Comparison of ENCODE assay signal across 9 cellular contexts in genomic region chr1:55217226-55217996, GRCh38. TPM values are rescaled to one million over a fixed set of nuclear protein-coding genes. Genes with fewer than 3 reads are reported as not detected.
DNase-seq lines count a peak whose midpoint lies in the region; ATAC-seq and TF ChIP-seq lines count a peak whose summit lies in the region.
"Had no signal": no experiment of that assay in that cellular context is flagged by ENCODE, and none has a peak within 500 bp of the region (broad histone marks: within the 10 kb centered on the region; RNA-seq: fewer than 3 reads in every experiment).

No MANE protein-coding gene starts in this region.

- H3K79me2 ChIP-seq in Loucy (ENCODE audit: insufficient read depth, low read length) = peaks cover 42% of the 10 kb centered on the region

- peaks cover 20% of the 10 kb centered on the region for H4K20me1 ChIP-seq in Loucy (ENCODE audit: insufficient read depth, low read length, poor library complexity, severe bottlenecking)

- H3K9me3 ChIP-seq in Loucy (ENCODE audit: insufficient read depth, low read depth, low read length) = no peaks in the 10 kb centered on the region

- H3K27me3 Mint-ChIP-seq in activated T-helper 1 cell treated with anti-CD3 and anti-CD28 coated beads, Interleukin-12 subunit alpha, Interleukin-12 subunit beta, Interleukin-2, Interleukin-4 antibody, amounts not matched to agents 30 ng/mL and 10 ng/mL and 1 ng/mL, durations not matched to agents 14 hours and 24 hours and 36 hours (ENCODE audit: insufficient read depth) = peaks cover 3% of the 10 kb centered on the region
- no peaks in the 10 kb centered on the region for H3K27me3 Mint-ChIP-seq in natural killer cell (ENCODE audit: low read depth in 2 of 2)

- peak overlapping the region; percentile 30 for H3K27ac Mint-ChIP-seq in activated T-helper 1 cell treated with anti-CD3 and anti-CD28 coated beads, Interleukin-12 subunit alpha, Interleukin-12 subunit beta, Interleukin-2, Interleukin-4 antibody, amounts not matched to agents 30 ng/mL and 10 ng/mL and 1 ng/mL, durations not matched to agents 14 hours and 24 hours and 36 hours
- H3K27ac Mint-ChIP-seq in natural killer cell = peak overlapping the region; percentile 98 to 99

- H3K36me3 ChIP-seq in Loucy (ENCODE audit: insufficient read depth, low read length) = no peaks in the 10 kb centered on the region

- peak overlapping the region; percentile 34; the same call in 1 of the 2 replicates for H2AFZ ChIP-seq in Loucy (ENCODE audit: low read length)

- no peaks in the 10 kb centered on the region for H3F3A ChIP-seq in Loucy (ENCODE audit: low read depth)

- H3K4me2 ChIP-seq in Loucy (ENCODE audit: low read depth, low read length, poor library complexity, severe bottlenecking) = peak overlapping the region; percentile 92
- H3K4me2 ChIP-seq: KMS-11 had no signal

- peaks cover 30% of the 10 kb centered on the region for H3K4me1 ChIP-seq in Loucy (ENCODE audit: insufficient read depth, low read length, poor library complexity, severe bottlenecking)

- intact Hi-C loops in activated T-helper 1 cell treated with anti-CD3 and anti-CD28 coated beads, Interleukin-12 subunit alpha, Interleukin-12 subunit beta, Interleukin-2, Interleukin-4 antibody, amounts not matched to agents 30 ng/mL and 10 ng/mL and 1 ng/mL, durations not matched to agents 14 hours and 24 hours and 36 hours (cut with micrococcal nuclease) = loop anchor here (2.0 to 5.0 kb wide), 2 partner anchors 40 to 501 kb away; no protein-coding TSS in a partner anchor
- intact Hi-C loops in natural killer cell (cut with micrococcal nuclease) = loop anchor here (5.0 kb wide), 1 partner anchor 60 kb away; no protein-coding TSS in a partner anchor

- TF ChIP-seq CTCF in Loucy (conservative IDR thresholded peaks at IDR 0.05; ENCODE audit: low read length) (no peak), natural killer cell (IDR thresholded peaks at IDR 0.05) (no peak), omental fat pad (IDR thresholded peaks at IDR 0.05) (no peak)

- peak in 2 of 3 donors; percentile 30 to 51 for ATAC-seq in natural killer cell
- ATAC-seq in HG02840 (IDR thresholded peaks at IDR 0.05; ENCODE audit: low FRiP score, unreplicated experiment) = no peak
- ATAC-seq in omental fat pad (ENCODE audit: low FRiP score) = no peak

- peak overlapping the region; percentile 96 for H3K4me3 ChIP-seq in Loucy (ENCODE audit: low read length, poor library complexity, severe bottlenecking)

- H3K27me3 ChIP-seq in Loucy (ENCODE audit: insufficient read depth, low read length, poor library complexity, severe bottlenecking) = no peaks in the 10 kb centered on the region

- no peak overlapping the region for H3K4me3 Mint-ChIP-seq in activated T-helper 1 cell treated with anti-CD3 and anti-CD28 coated beads, Interleukin-12 subunit alpha, Interleukin-12 subunit beta, Interleukin-2, Interleukin-4 antibody, amounts not matched to agents 30 ng/mL and 10 ng/mL and 1 ng/mL, durations not matched to agents 14 hours and 24 hours and 36 hours
- peak overlapping the region; percentile 97 for H3K4me3 Mint-ChIP-seq in natural killer cell

- DNase-seq in DMS153 treated with DMSO at 0.1 percent for 48 hours (lab: John Stamatoyannopoulos, UW; ENCODE audit: unreplicated experiment) = peak; percentile 41
- DNase-seq in activated T-helper 1 cell treated with anti-CD3 and anti-CD28 coated beads, Interleukin-12 subunit alpha, Interleukin-12 subunit beta, Interleukin-2, Interleukin-4 antibody, amounts not matched to agents 30 ng/mL and 10 ng/mL and 1 ng/mL, durations not matched to agents 14 hours and 24 hours and 36 hours (ENCODE audit: low spot score) = no peak
- no peak for DNase-seq in natural killer cell
- DNase-seq in NCI-H1092 (lab: John Stamatoyannopoulos, UW) = no peak
- DNase-seq in kidney glomerular epithelial cell (lab: John Stamatoyannopoulos, UW) = no peak
- DNase-seq in omental fat pad (ENCODE audit: low spot score) = no peak

- H3K9ac ChIP-seq in Loucy (ENCODE audit: low read depth, low read length, poor library complexity, severe bottlenecking) = peak overlapping the region; percentile 92
- H3K9ac ChIP-seq: KMS-11 had no signal

- H3K36me3 Mint-ChIP-seq in activated T-helper 1 cell treated with anti-CD3 and anti-CD28 coated beads, Interleukin-12 subunit alpha, Interleukin-12 subunit beta, Interleukin-2, Interleukin-4 antibody, amounts not matched to agents 30 ng/mL and 10 ng/mL and 1 ng/mL, durations not matched to agents 14 hours and 24 hours and 36 hours (ENCODE audit: low read depth) = peaks cover 7% of the 10 kb centered on the region
- H3K36me3 Mint-ChIP-seq in natural killer cell = no peaks in the 10 kb centered on the region

- no peaks in the 10 kb centered on the region for H3K9me3 Mint-ChIP-seq in activated T-helper 1 cell treated with anti-CD3 and anti-CD28 coated beads, Interleukin-12 subunit alpha, Interleukin-12 subunit beta, Interleukin-2, Interleukin-4 antibody, amounts not matched to agents 30 ng/mL and 10 ng/mL and 1 ng/mL, durations not matched to agents 14 hours and 24 hours and 36 hours
- H3K9me3 Mint-ChIP-seq in natural killer cell = no peaks in the 10 kb centered on the region

- H3K4me1 Mint-ChIP-seq in activated T-helper 1 cell treated with anti-CD3 and anti-CD28 coated beads, Interleukin-12 subunit alpha, Interleukin-12 subunit beta, Interleukin-2, Interleukin-4 antibody, amounts not matched to agents 30 ng/mL and 10 ng/mL and 1 ng/mL, durations not matched to agents 14 hours and 24 hours and 36 hours (ENCODE audit: low read depth) = peaks cover 41% of the 10 kb centered on the region
- peaks cover 48 to 49% of the 10 kb centered on the region in 2 donors for H3K4me1 Mint-ChIP-seq in natural killer cell

- no peaks in the 10 kb centered on the region for H3K9me2 ChIP-seq in Loucy (replicated peaks; ENCODE audit: low read depth, low read length)

RNA-seq across cellular contexts. Expression of gene USP24, which starts 2.2 kb away (rescaled TPM):
- total RNA-seq in activated T-helper 1 cell treated with anti-CD3 and anti-CD28 coated beads, Interleukin-12 subunit alpha, Interleukin-12 subunit beta, Interleukin-2, Interleukin-4 antibody, amounts not matched to agents 30 ng/mL and 10 ng/mL and 1 ng/mL, durations not matched to agents 14 hours and 24 hours and 36 hours = 53.6 and 58.6 TPM in 2 replicates
- total RNA-seq in natural killer cell (100 to 1,000 TPM; 155 TPM), omental fat pad (10 to 100 TPM; 42.7 to 77.1 (median 64.8) TPM)

Comparison
In these comparisons a context has a peak if more than half of its experiments do, and no peak if none do; other contexts are left out.
1. ATAC-seq: peak in natural killer cell (2 of 3); none in HG02840 (single experiment) and omental fat pad (single experiment).